8 cellular contexts compared by ENCODE assay signal in the genomic region with DNA sequence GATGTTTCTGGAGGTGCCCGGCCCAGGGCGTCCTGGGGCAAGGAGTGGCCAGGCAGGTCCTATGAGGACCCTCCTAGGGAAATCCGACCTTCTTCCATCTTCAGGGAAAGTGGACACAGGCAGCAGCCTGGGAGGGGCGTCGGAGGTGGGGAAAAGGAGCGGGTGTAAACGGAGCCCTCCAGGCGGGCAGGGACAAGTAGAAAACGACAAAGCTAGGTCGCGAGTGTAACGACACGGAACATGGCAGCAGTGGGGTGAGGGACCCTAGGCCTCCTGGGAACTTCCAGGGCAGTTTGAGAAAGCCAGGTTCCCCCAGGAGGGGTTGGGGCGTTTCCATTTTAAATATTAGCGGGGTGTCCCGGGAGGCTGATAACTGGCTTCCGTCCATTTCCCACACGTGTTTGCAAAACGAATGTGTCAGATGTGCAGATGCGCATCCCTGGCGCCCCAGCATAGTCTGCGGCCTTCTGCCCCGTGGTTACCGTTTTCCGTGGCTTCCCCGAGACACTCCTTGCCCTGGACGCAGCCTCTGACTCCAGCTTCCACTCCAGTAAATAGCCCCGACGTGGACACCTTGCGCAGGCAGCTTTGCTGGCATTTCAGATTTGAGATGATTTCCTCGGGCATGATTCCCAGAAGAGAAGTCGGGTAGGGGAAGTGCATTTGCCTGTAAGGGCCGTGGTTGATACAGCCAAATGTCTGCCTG. TPM values are rescaled to one million over a fixed set of nuclear protein-coding genes. Genes with fewer than 3 reads are reported as not detected.
DNase-seq lines count a peak whose midpoint lies in the region; ATAC-seq and TF ChIP-seq lines count a peak whose summit lies in the region.
"Not testable (repeated sequence)": the region's sequence is repeated elsewhere in the genome, so short reads cannot be mapped to it uniquely, and the experiment has no call there.

No MANE protein-coding gene starts in this region.

- H3K36me3 ChIP-seq in CD8-positive, alpha-beta T cell (ENCODE audit: insufficient read depth, low read length); body of pancreas (replicated peaks in 1 of 2; ENCODE audit: insufficient read depth in 1 of 2, low read depth in 2 of 2); right lobe of liver; parathyroid adenoma (ENCODE audit: control insufficient read depth, insufficient read depth, low read length); tibial artery: not testable (repeated sequence)

- H3K27me3 Mint-ChIP-seq in CD8-positive, alpha-beta T cell (ENCODE audit: low read depth); activated CD4-positive, alpha-beta memory T cell treated with anti-CD3 and anti-CD28 coated beads for 36 hours: not testable (repeated sequence)

- peak overlapping the region; percentile 92 for H3K4me3 ChIP-seq in CD8-positive, alpha-beta T cell (ENCODE audit: low read depth, low read length)
- peak overlapping the region; percentile 61; the same call in 1 of the 2 replicates for H3K4me3 ChIP-seq in LNCaP clone FGC (ENCODE audit: low read depth, low read length)
- not testable (repeated sequence) for H3K4me3 ChIP-seq in body of pancreas; parathyroid adenoma (ENCODE audit: low read depth, low read length)
- H3K4me3 ChIP-seq in fibroblast of mammary gland (ENCODE audit: control insufficient read depth, low read depth, low read length): peak overlapping the region; percentile 60
- peak overlapping the region in 2 of 3 donors; percentile 78 to 81 for H3K4me3 ChIP-seq in right lobe of liver
- H3K4me3 ChIP-seq in tibial artery: peak overlapping the region; percentile 57 to 71

- H3K4me2 ChIP-seq in parathyroid adenoma (ENCODE audit: low read length): peak overlapping the region; percentile 31

- not testable (repeated sequence) for H3K36me3 Mint-ChIP-seq in CD8-positive, alpha-beta T cell; activated CD4-positive, alpha-beta memory T cell treated with anti-CD3 and anti-CD28 coated beads for 36 hours

- TF ChIP-seq CTCF in CD8-positive, alpha-beta T cell (IDR thresholded peaks at IDR 0.05); LNCaP clone FGC (IDR thresholded peaks at IDR 0.05; ENCODE audit: control insufficient read depth, extremely low read depth, insufficient read depth); body of pancreas (IDR thresholded peaks at IDR 0.05); fibroblast of mammary gland (conservative IDR thresholded peaks at IDR 0.05; ENCODE audit: control insufficient read depth, insufficient read depth, low read depth, low read length); right lobe of liver (IDR thresholded peaks at IDR 0.05); parathyroid adenoma (IDR thresholded peaks at IDR 0.05); tibial artery (IDR thresholded peaks at IDR 0.05): not testable (repeated sequence)

- H3K79me2 ChIP-seq in parathyroid adenoma: not testable (repeated sequence)

- not testable (repeated sequence) for H3K4me1 Mint-ChIP-seq in CD8-positive, alpha-beta T cell (ENCODE audit: low read depth); activated CD4-positive, alpha-beta memory T cell treated with anti-CD3 and anti-CD28 coated beads for 36 hours (ENCODE audit: low read depth)

- H3K27ac ChIP-seq in CD8-positive, alpha-beta T cell (ENCODE audit: low read depth, low read length); body of pancreas; right lobe of liver; parathyroid adenoma; tibial artery: not testable (repeated sequence)

- CTCF ChIA-PET in CD8-positive, alpha-beta T cell (lab: Charles Lee): not testable (repeated sequence)
- CTCF ChIA-PET in activated CD4-positive, alpha-beta memory T cell treated with anti-CD3 and anti-CD28 coated beads for 36 hours (lab: Charles Lee): interaction anchor here (0.6 kb wide), 1 partner anchor 189 kb away, joined by 4 read pairs; no protein-coding TSS in a partner anchor

- WGBS in body of pancreas, 2 donors: 42 to 53% methylated on average over 24 to 31 of the region's 33 CpGs
- WGBS in right lobe of liver (ENCODE audit: insufficient coverage, low coverage, low lambda C conversion rate, missing lambda C conversion rate): 37% methylated on average over 31 of the region's 33 CpGs

- H2AFZ ChIP-seq in parathyroid adenoma: not testable (repeated sequence)

- not testable (repeated sequence) for TF ChIP-seq POLR2A in body of pancreas (IDR thresholded peaks at IDR 0.05); right lobe of liver (IDR thresholded peaks at IDR 0.05)

- not testable (repeated sequence) for H3K9ac ChIP-seq in parathyroid adenoma

- not testable (repeated sequence) for H3K27me3 ChIP-seq in CD8-positive, alpha-beta T cell (ENCODE audit: insufficient read depth, low read length); body of pancreas; right lobe of liver; parathyroid adenoma (ENCODE audit: control insufficient read depth, insufficient read depth, low read length); tibial artery

- intact Hi-C loops in CD8-positive, alpha-beta T cell (cut with DNase I, micrococcal nuclease): loop anchor here (1.0 to 10.0 kb wide), 9 partner anchors 35 to 189 kb away; partner anchors contain the start of genes NATD1 (in 2 of the 2) and TMEM11 (in 2 of the 2)
- intact Hi-C loops in activated CD4-positive, alpha-beta memory T cell treated with anti-CD3 and anti-CD28 coated beads for 36 hours (cut with micrococcal nuclease): loop anchor here (2.0 to 10.0 kb wide), 3 partner anchors 37 to 189 kb away; no protein-coding TSS in a partner anchor
- intact Hi-C loops in body of pancreas (cut with DNase I); right lobe of liver (cut with DNase I); tibial artery (cut with DNase I; ENCODE audit: low total_unique reads): not testable (repeated sequence)

- ATAC-seq in CD8-positive, alpha-beta T cell: not testable (repeated sequence)
- ATAC-seq in body of pancreas (peak; percentile 6), right lobe of liver (peak in 2 of 4 donors; percentile 1 to 3)

- POLR2A ChIA-PET in CD8-positive, alpha-beta T cell (lab: Charles Lee); activated CD4-positive, alpha-beta memory T cell treated with anti-CD3 and anti-CD28 coated beads for 36 hours (lab: Charles Lee): not testable (repeated sequence)

- not testable (repeated sequence) for H3K9me3 Mint-ChIP-seq in CD8-positive, alpha-beta T cell; activated CD4-positive, alpha-beta memory T cell treated with anti-CD3 and anti-CD28 coated beads for 36 hours

- H3K27ac Mint-ChIP-seq in CD8-positive, alpha-beta T cell; activated CD4-positive, alpha-beta memory T cell treated with anti-CD3 and anti-CD28 coated beads for 36 hours: not testable (repeated sequence)

- H3K4me1 ChIP-seq in CD8-positive, alpha-beta T cell (ENCODE audit: insufficient read depth, low read length); body of pancreas; right lobe of liver; parathyroid adenoma; tibial artery: not testable (repeated sequence)

- not testable (repeated sequence) for DNase-seq in CD8-positive, alpha-beta T cell; LNCaP clone FGC (ENCODE audit: low read depth); activated CD4-positive, alpha-beta memory T cell treated with anti-CD3 and anti-CD28 coated beads for 36 hours; body of pancreas; fibroblast of mammary gland (ENCODE audit: low read depth); right lobe of liver
- DNase-seq in tibial artery: peak; percentile 11 to 64

- peak overlapping the region; percentile 91 for H3K4me3 Mint-ChIP-seq in CD8-positive, alpha-beta T cell
- H3K4me3 Mint-ChIP-seq in activated CD4-positive, alpha-beta memory T cell treated with anti-CD3 and anti-CD28 coated beads for 36 hours: peak overlapping the region; percentile 90

- not testable (repeated sequence) for H3K9me3 ChIP-seq in CD8-positive, alpha-beta T cell (ENCODE audit: low read length); body of pancreas; right lobe of liver; parathyroid adenoma (ENCODE audit: control insufficient read depth, low read length); tibial artery

RNA-seq across cellular contexts. Expression of gene MAP2K3, which starts 39.0 kb away (rescaled TPM):
- total RNA-seq in CD8-positive, alpha-beta T cell: 10 to 100 TPM; 59.9 to 63.8 TPM
- total RNA-seq in activated CD4-positive, alpha-beta memory T cell treated with anti-CD3 and anti-CD28 coated beads for 36 hours: 100 to 1,000 TPM; 132 to 134 TPM
- 10 to 100 TPM; 15.3 to 48.1 TPM for total RNA-seq in body of pancreas
- 10 to 100 TPM; 22.6 to 80.7 (median 60.7) TPM for total RNA-seq in right lobe of liver

RNA-seq across cellular contexts. Expression of gene KCNJ12, which starts 52.6 kb away (rescaled TPM):
- under 1 TPM; 0.08 to 0.31 TPM for total RNA-seq in CD8-positive, alpha-beta T cell
- total RNA-seq in activated CD4-positive, alpha-beta memory T cell treated with anti-CD3 and anti-CD28 coated beads for 36 hours: not detected
- under 1 TPM; 0.52 to 0.99 TPM for total RNA-seq in body of pancreas
- total RNA-seq in right lobe of liver: 1 to 10 TPM in 1 of 6 experiments, under 1 TPM in 5; 0.07 to 2.2 (median 0.23) TPM
